Comparison of ENCODE assay signal across 1 cellular context in the genomic region with DNA sequence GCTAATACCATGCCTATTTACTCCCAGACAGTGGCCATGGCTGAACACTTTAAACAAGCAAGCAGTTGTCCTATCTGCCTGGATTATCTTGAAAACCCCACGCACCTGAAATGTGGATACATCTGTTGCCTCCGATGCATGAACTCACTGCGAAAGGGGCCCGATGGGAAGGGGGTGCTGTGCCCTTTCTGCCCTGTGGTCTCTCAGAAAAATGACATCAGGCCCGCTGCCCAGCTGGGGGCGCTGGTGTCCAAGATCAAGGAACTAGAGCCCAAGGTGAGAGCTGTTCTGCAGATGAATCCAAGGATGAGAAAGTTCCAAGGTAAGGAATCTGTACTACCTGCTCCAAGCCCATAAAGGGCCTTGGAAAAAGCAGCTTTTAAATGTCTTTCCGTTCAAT.
TF ChIP-seq lines count a peak whose summit lies in the region.

No MANE protein-coding gene starts in this region.

TF ChIP-seq in SK-N-SH, 30 proteins besides CTCF, POLR2A, EP300 and RAD21 (continued from another document):
- no peak for TF ChIP-seq USF2 (IDR thresholded peaks at IDR 0.05; ENCODE audit: borderline replicate concordance, low read depth, low read length)
- no peak for TF ChIP-seq SMC3 (IDR thresholded peaks at IDR 0.05; ENCODE audit: low read depth, low read length)
- TF ChIP-seq NRF1 (IDR thresholded peaks at IDR 0.05; ENCODE audit: low read depth, low read length) = no peak
- TF ChIP-seq, protein P1, sequence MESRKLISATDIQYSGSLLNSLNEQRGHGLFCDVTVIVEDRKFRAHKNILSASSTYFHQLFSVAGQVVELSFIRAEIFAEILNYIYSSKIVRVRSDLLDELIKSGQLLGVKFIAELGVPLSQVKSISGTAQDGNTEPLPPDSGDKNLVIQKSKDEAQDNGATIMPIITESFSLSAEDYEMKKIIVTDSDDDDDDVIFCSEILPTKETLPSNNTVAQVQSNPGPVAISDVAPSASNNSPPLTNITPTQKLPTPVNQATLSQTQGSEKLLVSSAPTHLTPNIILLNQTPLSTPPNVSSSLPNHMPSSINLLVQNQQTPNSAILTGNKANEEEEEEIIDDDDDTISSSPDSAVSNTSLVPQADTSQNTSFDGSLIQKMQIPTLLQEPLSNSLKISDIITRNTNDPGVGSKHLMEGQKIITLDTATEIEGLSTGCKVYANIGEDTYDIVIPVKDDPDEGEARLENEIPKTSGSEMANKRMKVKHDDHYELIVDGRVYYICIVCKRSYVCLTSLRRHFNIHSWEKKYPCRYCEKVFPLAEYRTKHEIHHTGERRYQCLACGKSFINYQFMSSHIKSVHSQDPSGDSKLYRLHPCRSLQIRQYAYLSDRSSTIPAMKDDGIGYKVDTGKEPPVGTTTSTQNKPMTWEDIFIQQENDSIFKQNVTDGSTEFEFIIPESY (IDR thresholded peaks at IDR 0.05; ENCODE audit: borderline replicate concordance, low read depth) = no peak
